In the genomic region with DNA sequence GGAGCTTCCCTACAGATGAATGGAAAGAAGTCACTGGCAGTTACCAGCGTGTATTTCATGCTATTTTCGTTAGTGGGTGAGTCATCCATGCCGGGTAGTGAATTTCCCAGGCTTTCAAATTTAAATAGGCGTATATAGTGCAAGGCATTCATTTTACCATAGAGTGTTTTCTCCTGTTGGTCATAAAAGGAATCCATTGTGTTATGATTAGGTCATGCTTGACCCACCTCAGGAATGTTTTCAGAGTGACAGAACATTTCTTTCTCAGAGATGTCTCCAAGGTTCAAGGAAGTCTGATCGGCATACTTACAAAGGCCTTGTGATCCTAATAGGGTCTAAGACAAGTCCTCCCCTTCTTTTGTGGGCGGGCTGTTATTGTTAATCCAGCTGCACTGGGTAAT, we compare ENCODE assay signal across 12 cellular contexts.
DNase-seq lines count a peak whose midpoint lies in the region; TF ChIP-seq lines count a peak whose summit lies in the region.
"Had no signal": no experiment of that assay in that cellular context is flagged by ENCODE, and none has a peak within 500 bp of the region (broad histone marks: within the 10 kb centered on the region; RNA-seq: fewer than 3 reads in every experiment).

No MANE protein-coding gene starts in this region.

- peaks cover 19% of the 10 kb centered on the region for H3K9me3 Mint-ChIP-seq in HFFc6
- H3K9me3 Mint-ChIP-seq in activated CD4-positive, alpha-beta memory T cell treated with anti-CD3 and anti-CD28 coated beads for 36 hours: peaks cover 11% of the 10 kb centered on the region

- H3K27me3 Mint-ChIP-seq in HFFc6 (ENCODE audit: insufficient read depth): no peaks in the 10 kb centered on the region; the same call in 1 of the 2 replicates
- no peaks in the 10 kb centered on the region for H3K27me3 Mint-ChIP-seq in activated CD4-positive, alpha-beta memory T cell treated with anti-CD3 and anti-CD28 coated beads for 36 hours
- H3K27me3 Mint-ChIP-seq: stimulated activated naive CD8-positive, alpha-beta T cell treated with anti-CD3 and anti-CD28 coated beads, Interleukin-15, Interleukin-2, amounts not matched to agents 100 ng/mL and 50 ng/mL, for 24 hours had no signal

- POLR2A ChIA-PET in activated CD4-positive, alpha-beta memory T cell treated with anti-CD3 and anti-CD28 coated beads for 36 hours (lab: Charles Lee): no interaction called here

- H3K36me3 ChIP-seq in SJSA1 (no peaks in the 10 kb centered on the region), WERI-Rb-1 (no peaks in the 10 kb centered on the region), colonic mucosa (no peaks in the 10 kb centered on the region)
- H3K36me3 ChIP-seq: heart right ventricle had no signal

- H3K4me1 ChIP-seq in SJSA1 (replicated peaks): peaks cover 25% of the 10 kb centered on the region
- H3K4me1 ChIP-seq in colonic mucosa: no peaks in the 10 kb centered on the region
- H3K4me1 ChIP-seq: body of pancreas had no signal

- CTCF ChIA-PET in activated CD4-positive, alpha-beta memory T cell treated with anti-CD3 and anti-CD28 coated beads for 36 hours (lab: Charles Lee): no interaction called here

- H3K4me1 Mint-ChIP-seq in HFFc6 (ENCODE audit: low read depth): peaks cover 30% of the 10 kb centered on the region; the same call in 1 of the 2 replicates
- no peaks in the 10 kb centered on the region for H3K4me1 Mint-ChIP-seq in activated CD4-positive, alpha-beta memory T cell treated with anti-CD3 and anti-CD28 coated beads for 36 hours (ENCODE audit: low read depth)

- no peak overlapping the region for H3K9ac ChIP-seq in colonic mucosa (ENCODE audit: low read depth in 2 of 2, low read length in 2 of 2)

- peaks cover 15% of the 10 kb centered on the region for H3K36me3 Mint-ChIP-seq in HFFc6 (ENCODE audit: low read depth)
- H3K36me3 Mint-ChIP-seq in activated CD4-positive, alpha-beta memory T cell treated with anti-CD3 and anti-CD28 coated beads for 36 hours: no peaks in the 10 kb centered on the region

- H3K27ac ChIP-seq in SJSA1 (peak overlapping the region; percentile 98), WERI-Rb-1 (no peak overlapping the region), colonic mucosa (no peak overlapping the region)
- H3K27ac ChIP-seq: body of pancreas had no signal

- no peak overlapping the region for H3K4me3 ChIP-seq in SJSA1
- H3K4me3 ChIP-seq in fibroblast of villous mesenchyme (ENCODE audit: low read depth, low read length): no peak overlapping the region
- H3K4me3 ChIP-seq in skeletal muscle cell (ENCODE audit: low read depth, low read length): no peak overlapping the region
- H3K4me3 ChIP-seq in WERI-Rb-1 (ENCODE audit: low read depth, low read length): no peak overlapping the region
- no peak overlapping the region for H3K4me3 ChIP-seq in colonic mucosa
- H3K4me3 ChIP-seq: body of pancreas, heart right ventricle had no signal

- H3K9me3 ChIP-seq in SJSA1 (replicated peaks) (peaks cover 8% of the 10 kb centered on the region), WERI-Rb-1 (ENCODE audit: severe bottlenecking) (peaks cover 3% of the 10 kb centered on the region), colonic mucosa (no peaks in the 10 kb centered on the region)

- intact Hi-C loops in activated CD4-positive, alpha-beta memory T cell treated with anti-CD3 and anti-CD28 coated beads for 36 hours (cut with micrococcal nuclease): no loop called here
- intact Hi-C loops in colonic mucosa (cut with DNase I): no loop called here

- H3K27ac Mint-ChIP-seq in HFFc6: peak overlapping the region; percentile 73
- no peak overlapping the region for H3K27ac Mint-ChIP-seq in activated CD4-positive, alpha-beta memory T cell treated with anti-CD3 and anti-CD28 coated beads for 36 hours
- H3K27ac Mint-ChIP-seq: stimulated activated naive CD8-positive, alpha-beta T cell treated with anti-CD3 and anti-CD28 coated beads, Interleukin-15, Interleukin-2, amounts not matched to agents 100 ng/mL and 50 ng/mL, for 24 hours had no signal

- TF ChIP-seq CTCF in HFFc6 (IDR thresholded peaks at IDR 0.05): no peak
- no peak for TF ChIP-seq CTCF in fibroblast of villous mesenchyme (IDR thresholded peaks at IDR 0.05; ENCODE audit: insufficient read depth, low read depth, low read length)
- no peak for TF ChIP-seq CTCF in WERI-Rb-1 (IDR thresholded peaks at IDR 0.05; ENCODE audit: low read depth, low read length)
- no peak for TF ChIP-seq CTCF in colonic mucosa (IDR thresholded peaks at IDR 0.05)

- DNase-seq in HFFc6: peak; percentile 55
- peak; percentile 75 to 93 for DNase-seq in SJSA1 (ENCODE audit: low read depth in 1 of 2, low spot score in 2 of 2)
- DNase-seq in fibroblast of villous mesenchyme (ENCODE audit: low read depth): peak; percentile 83
- peak; percentile 27 for DNase-seq in skeletal muscle cell (ENCODE audit: low read depth)
- no peak for DNase-seq in WERI-Rb-1
- no peak for DNase-seq in activated CD4-positive, alpha-beta memory T cell treated with anti-CD3 and anti-CD28 coated beads for 36 hours
- DNase-seq in cerebellar cortex (ENCODE audit: low spot score): no peak
- DNase-seq in colonic mucosa: no peak
- DNase-seq: body of pancreas, DMS79, heart right ventricle had no signal

- H3K27me3 ChIP-seq in SJSA1 (replicated peaks) (no peaks in the 10 kb centered on the region), WERI-Rb-1 (ENCODE audit: insufficient read depth, low read depth, severe bottlenecking) (no peaks in the 10 kb centered on the region), colonic mucosa (no peaks in the 10 kb centered on the region)
- H3K27me3 ChIP-seq: body of pancreas, heart right ventricle had no signal

- peak overlapping the region; percentile 58; the same call in 1 of the 2 replicates for H3K4me3 Mint-ChIP-seq in HFFc6
- no peak overlapping the region for H3K4me3 Mint-ChIP-seq in activated CD4-positive, alpha-beta memory T cell treated with anti-CD3 and anti-CD28 coated beads for 36 hours
- H3K4me3 Mint-ChIP-seq: stimulated activated naive CD8-positive, alpha-beta T cell treated with anti-CD3 and anti-CD28 coated beads, Interleukin-15, Interleukin-2, amounts not matched to agents 100 ng/mL and 50 ng/mL, for 24 hours had no signal

Comparison
In these comparisons a context has a peak if more than half of its experiments do, and no peak if none do; other contexts are left out.
1. DNase-seq: peak in HFFc6 (single experiment), SJSA1 (2 of 2), fibroblast of villous mesenchyme (single experiment) and skeletal muscle cell (single experiment); none in WERI-Rb-1 (single experiment), activated CD4-positive, alpha-beta memory T cell treated with anti-CD3 and anti-CD28 coated beads for 36 hours (single experiment), cerebellar cortex (single experiment) and colonic mucosa (single experiment).